Comparison of ENCODE assay signal across 8 cellular contexts in the genomic region with DNA sequence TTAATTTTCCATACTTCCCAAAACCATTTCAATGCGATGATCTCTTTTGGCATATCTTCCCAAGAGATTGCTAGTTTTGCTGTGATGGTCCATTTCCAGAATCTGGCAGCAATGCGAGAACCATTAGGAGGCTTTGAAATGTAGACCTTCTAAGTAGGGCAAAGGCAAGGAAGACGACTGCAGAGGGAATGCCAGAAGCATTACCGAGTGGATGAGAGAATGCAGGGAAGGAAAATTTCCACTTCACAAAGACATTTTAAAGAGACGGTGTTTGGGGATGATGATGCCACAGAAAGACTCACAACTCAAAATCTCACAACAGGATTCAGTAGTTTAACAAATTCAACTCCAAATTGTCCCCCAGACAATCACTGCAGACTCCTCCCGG. TPM values are rescaled to one million over a fixed set of nuclear protein-coding genes. Genes with fewer than 3 reads are reported as not detected.
DNase-seq lines count a peak whose midpoint lies in the region; ATAC-seq and TF ChIP-seq lines count a peak whose summit lies in the region.

No MANE protein-coding gene starts in this region.

- intact Hi-C loops in right lobe of liver (cut with DNase I) (no loop called here), upper lobe of right lung (cut with DNase I) (no loop called here)

- TF ChIP-seq CTCF in 22Rv1 (IDR thresholded peaks at IDR 0.05), result no peak
- no peak for TF ChIP-seq CTCF in HEK293 (tag by site-specific recombination; IDR thresholded peaks at IDR 0.05)
- no peak for TF ChIP-seq CTCF in brain microvascular endothelial cell (IDR thresholded peaks at IDR 0.05; ENCODE audit: low read depth, low read length, missing control alignments)
- no peak for TF ChIP-seq CTCF in right lobe of liver (IDR thresholded peaks at IDR 0.05)
- TF ChIP-seq CTCF in upper lobe of right lung (IDR thresholded peaks at IDR 0.05), result no peak

- DNase-seq in brain microvascular endothelial cell (no peak), right lobe of liver (no peak), upper lobe of right lung (no peak), epidermal melanocyte (ENCODE audit: insufficient read length, low spot score) (no peak), COLO829 (ENCODE audit: low spot score) (no peak)

- peaks cover 7% of the 10 kb centered on the region; the same call in 1 of the 2 replicates for H3K4me1 ChIP-seq in HEK293 (ENCODE audit: control insufficient read depth, insufficient read depth, low read length)
- H3K4me1 ChIP-seq in right lobe of liver, result peaks cover 0 to 4% (median 0%) of the 10 kb centered on the region in 4 donors
- H3K4me1 ChIP-seq in upper lobe of right lung, result no peaks in the 10 kb centered on the region

- H3K9me3 ChIP-seq in HEK293 (ENCODE audit: control insufficient read depth, insufficient read depth, low read depth, low read length), result no peaks in the 10 kb centered on the region
- H3K9me3 ChIP-seq in right lobe of liver, result no peaks in the 10 kb centered on the region
- no peaks in the 10 kb centered on the region for H3K9me3 ChIP-seq in upper lobe of right lung

- no peak for ATAC-seq in right lobe of liver
- ATAC-seq in upper lobe of right lung, result no peak
- ATAC-seq in HG03354 (IDR thresholded peaks at IDR 0.05; ENCODE audit: poor library complexity, severe bottlenecking, unreplicated experiment), result no peak

- H3K27me3 ChIP-seq in brain microvascular endothelial cell (replicated peaks) (no peaks in the 10 kb centered on the region), right lobe of liver (no peaks in the 10 kb centered on the region), upper lobe of right lung (no peaks in the 10 kb centered on the region)

- peak overlapping the region; percentile 98 for H3K4me3 ChIP-seq in HEK293 (ENCODE audit: low read depth, low read length)
- H3K4me3 ChIP-seq in brain microvascular endothelial cell (ENCODE audit: low read depth, low read length), result peak overlapping the region; percentile 85
- H3K4me3 ChIP-seq in right lobe of liver, result peak overlapping the region; percentile 70 to 80 (median 78)
- peak overlapping the region; percentile 77 for H3K4me3 ChIP-seq in upper lobe of right lung

- H3K27ac ChIP-seq in 22Rv1 (peak overlapping the region; percentile 74), HEK293 (ENCODE audit: extremely low read depth, low read depth, low read length) (no peak overlapping the region; the same call in 1 of the 2 replicates), brain microvascular endothelial cell (peak overlapping the region; percentile 82), right lobe of liver (no peak overlapping the region), upper lobe of right lung (peak overlapping the region; percentile 86)

- CTCF ChIA-PET in HEK293 (lab: Yijun Ruan, JAX), result interaction anchor here (0.8 to 1.5 kb wide), 6 partner anchors 21 to 96 kb away, joined by 3 to 13 read pairs (median 3); no protein-coding TSS in a partner anchor

- no peak for TF ChIP-seq POLR2A in right lobe of liver (IDR thresholded peaks at IDR 0.05)

- in situ Hi-C loops in brain microvascular endothelial cell (cut with HindIII; ENCODE audit: low pct_ligation_motif_present, low sequenced_read_pairs), result no loop called here

- H3K36me3 ChIP-seq in HEK293 (ENCODE audit: control insufficient read depth in 2 of 2, insufficient read depth in 1 of 2, low read length in 2 of 2), result no peaks in the 10 kb centered on the region
- no peaks in the 10 kb centered on the region for H3K36me3 ChIP-seq in brain microvascular endothelial cell (replicated peaks)
- no peaks in the 10 kb centered on the region for H3K36me3 ChIP-seq in right lobe of liver
- H3K36me3 ChIP-seq in upper lobe of right lung, result no peaks in the 10 kb centered on the region

- WGBS in right lobe of liver (ENCODE audit: insufficient coverage, low coverage, low lambda C conversion rate, missing lambda C conversion rate), result 8% methylated on average over 6 of the region's 6 CpGs

- POLR2A ChIA-PET in HEK293 (lab: Yijun Ruan, JAX), result interaction anchor here (0.6 kb wide), 1 partner anchor 93 kb away, joined by 3 read pairs; no protein-coding TSS in a partner anchor

TF ChIP-seq in HEK293, 187 proteins besides CTCF, POLR2A, EP300 and RAD21:
- TF ChIP-seq, protein P1, sequence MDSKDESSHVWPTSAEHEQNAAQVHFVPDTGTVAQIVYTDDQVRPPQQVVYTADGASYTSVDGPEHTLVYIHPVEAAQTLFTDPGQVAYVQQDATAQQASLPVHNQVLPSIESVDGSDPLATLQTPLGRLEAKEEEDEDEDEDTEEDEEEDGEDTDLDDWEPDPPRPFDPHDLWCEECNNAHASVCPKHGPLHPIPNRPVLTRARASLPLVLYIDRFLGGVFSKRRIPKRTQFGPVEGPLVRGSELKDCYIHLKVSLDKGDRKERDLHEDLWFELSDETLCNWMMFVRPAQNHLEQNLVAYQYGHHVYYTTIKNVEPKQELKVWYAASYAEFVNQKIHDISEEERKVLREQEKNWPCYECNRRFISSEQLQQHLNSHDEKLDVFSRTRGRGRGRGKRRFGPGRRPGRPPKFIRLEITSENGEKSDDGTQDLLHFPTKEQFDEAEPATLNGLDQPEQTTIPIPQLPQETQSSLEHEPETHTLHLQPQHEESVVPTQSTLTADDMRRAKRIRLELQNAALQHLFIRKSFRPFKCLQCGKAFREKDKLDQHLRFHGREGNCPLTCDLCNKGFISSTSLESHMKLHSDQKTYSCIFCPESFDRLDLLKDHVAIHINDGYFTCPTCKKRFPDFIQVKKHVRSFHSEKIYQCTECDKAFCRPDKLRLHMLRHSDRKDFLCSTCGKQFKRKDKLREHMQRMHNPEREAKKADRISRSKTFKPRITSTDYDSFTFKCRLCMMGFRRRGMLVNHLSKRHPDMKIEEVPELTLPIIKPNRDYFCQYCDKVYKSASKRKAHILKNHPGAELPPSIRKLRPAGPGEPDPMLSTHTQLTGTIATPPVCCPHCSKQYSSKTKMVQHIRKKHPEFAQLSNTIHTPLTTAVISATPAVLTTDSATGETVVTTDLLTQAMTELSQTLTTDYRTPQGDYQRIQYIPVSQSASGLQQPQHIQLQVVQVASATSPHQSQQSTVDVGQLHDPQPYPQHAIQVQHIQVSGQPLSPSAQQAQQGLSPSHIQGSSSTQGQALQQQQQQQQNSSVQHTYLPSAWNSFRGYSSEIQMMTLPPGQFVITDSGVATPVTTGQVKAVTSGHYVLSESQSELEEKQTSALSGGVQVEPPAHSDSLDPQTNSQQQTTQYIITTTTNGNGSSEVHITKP (tag by site-specific recombination; IDR thresholded peaks at IDR 0.05), result peak; percentile 53
- TF ChIP-seq ZNF274 (IDR thresholded peaks at IDR 0.05; ENCODE audit: low read length) (no peak), ZNF274 (tag by site-specific recombination; IDR thresholded peaks at IDR 0.05; ENCODE audit: borderline replicate concordance) (no peak), MZF1 (tag by site-specific recombination; IDR thresholded peaks at IDR 0.05; ENCODE audit: borderline replicate concordance) (0 out of 2 replicates have a peak, but pooled peaks have one; percentile 19), ZBTB17 (tag by site-specific recombination; IDR thresholded peaks at IDR 0.05) (peak; percentile 58; the same call in 1 of the 2 replicates)

RNA-seq across cellular contexts. Expression of gene CEP126, which starts 0.5 kb away (rescaled TPM):
- total RNA-seq in right lobe of liver (under 1 TPM; 0.04 to 0.49 (median 0.12) TPM), upper lobe of right lung (4.3 TPM)

RNA-seq across cellular contexts. Expression of gene ANGPTL5, which starts 2.0 kb away (rescaled TPM):
- total RNA-seq in right lobe of liver (not detected), upper lobe of right lung (0.23 TPM)

Comparison
In these comparisons a context has a peak if more than half of its experiments do, and no peak if none do; other contexts are left out.
1. H3K27ac ChIP-seq: peak in 22Rv1 (single experiment), brain microvascular endothelial cell (single experiment) and upper lobe of right lung (single experiment); none in HEK293 (single experiment) and right lobe of liver (0 of 3).
2. Peak in every context shown above with its lines, with median percentiles within 50 percentile points of each other: H3K4me3 ChIP-seq.